In the genomic region with DNA sequence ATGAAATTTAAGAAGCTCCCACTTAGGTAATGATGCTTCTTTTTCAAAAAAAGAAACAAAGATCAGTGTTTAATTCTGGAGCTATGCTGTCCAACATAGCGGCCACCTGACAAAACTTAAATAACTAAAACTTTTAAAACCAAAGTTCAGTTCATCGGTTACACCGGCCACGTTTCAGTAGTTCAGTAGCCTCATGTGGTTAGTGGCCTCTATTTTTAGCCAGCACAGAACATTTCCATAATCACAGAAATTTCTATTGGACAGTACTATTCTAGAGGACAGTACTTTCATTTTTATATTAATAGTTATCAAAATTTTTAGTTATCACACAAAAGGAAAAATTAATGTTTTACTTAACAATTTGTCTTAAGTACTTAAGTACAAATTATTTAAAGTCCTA, we compare ENCODE assay signal across 20 cellular contexts.
DNase-seq lines count a peak whose midpoint lies in the region; ATAC-seq, FAIRE-seq and TF ChIP-seq lines count a peak whose summit lies in the region.
"Had no signal": no experiment of that assay in that cellular context is flagged by ENCODE, and none has a peak within 500 bp of the region (broad histone marks: within the 10 kb centered on the region; RNA-seq: fewer than 3 reads in every experiment).

No MANE protein-coding gene starts in this region.

- no peaks in the 10 kb centered on the region for H3K4me1 ChIP-seq in upper lobe of right lung
- H3K4me1 ChIP-seq: body of pancreas, esophagus squamous epithelium had no signal

- DNase-seq in GM19239 (ENCODE audit: insufficient read length, low spot score) (no peak), upper lobe of right lung (no peak), NCI-H69 (lab: John Stamatoyannopoulos, UW) (no peak), kidney glomerular epithelial cell (lab: John Stamatoyannopoulos, UW) (no peak), SIG-M5 (lab: John Stamatoyannopoulos, UW) (no peak)
- DNase-seq: activated CD8-positive, alpha-beta memory T cell treated with anti-CD3 and anti-CD28 coated beads, Interleukin-2, amount 50 U/mL, for 48 hours; activated naive CD4-positive, alpha-beta T cell treated with anti-CD3 and anti-CD28 coated beads for 36 hours; body of pancreas; dermis blood vessel endothelial cell; esophagus squamous epithelium; Karpas-422; left colon; NCI-H1105 treated with DMSO at 0.1 percent for 48 hours; stimulated activated CD4-positive, alpha-beta T cell treated with anti-CD3 and anti-CD28 coated beads, Interleukin-4, amount 100 ng/mL, for 24 hours; T-helper 17 cell had no signal

- H3K27me3 ChIP-seq in upper lobe of right lung = no peaks in the 10 kb centered on the region
- H3K27me3 ChIP-seq: body of pancreas, esophagus squamous epithelium had no signal

- peak; percentile 67 for ATAC-seq in HG02798 (IDR thresholded peaks at IDR 0.05; ENCODE audit: poor library complexity, unreplicated experiment)
- peak; percentile 85 for ATAC-seq in HG03432 (IDR thresholded peaks at IDR 0.05; ENCODE audit: unreplicated experiment)
- ATAC-seq in upper lobe of right lung = no peak
- ATAC-seq: body of pancreas, GM23338, left colon, T-helper 17 cell had no signal

- intact Hi-C loops in upper lobe of right lung (cut with DNase I) = no loop called here

- TF ChIP-seq CTCF in upper lobe of right lung (IDR thresholded peaks at IDR 0.05) = no peak

- no peak overlapping the region for H3K4me3 ChIP-seq in upper lobe of right lung
- H3K4me3 ChIP-seq: body of pancreas, esophagus squamous epithelium, GM23338, thoracic aorta had no signal

- no peak overlapping the region for H3K27ac ChIP-seq in upper lobe of right lung
- H3K27ac ChIP-seq: body of pancreas, C4-2B, esophagus squamous epithelium, thoracic aorta had no signal

- no peaks in the 10 kb centered on the region for H3K9me3 ChIP-seq in upper lobe of right lung
- H3K9me3 ChIP-seq: body of pancreas, esophagus squamous epithelium, thoracic aorta had no signal

- FAIRE-seq in GM19239 (lab: Jason Lieb, UNC) = peak; percentile 66

- peaks cover 83% of the 10 kb centered on the region for H3K36me3 ChIP-seq in upper lobe of right lung
